ENCODE assay signal across 1 cellular context in the genomic region with DNA sequence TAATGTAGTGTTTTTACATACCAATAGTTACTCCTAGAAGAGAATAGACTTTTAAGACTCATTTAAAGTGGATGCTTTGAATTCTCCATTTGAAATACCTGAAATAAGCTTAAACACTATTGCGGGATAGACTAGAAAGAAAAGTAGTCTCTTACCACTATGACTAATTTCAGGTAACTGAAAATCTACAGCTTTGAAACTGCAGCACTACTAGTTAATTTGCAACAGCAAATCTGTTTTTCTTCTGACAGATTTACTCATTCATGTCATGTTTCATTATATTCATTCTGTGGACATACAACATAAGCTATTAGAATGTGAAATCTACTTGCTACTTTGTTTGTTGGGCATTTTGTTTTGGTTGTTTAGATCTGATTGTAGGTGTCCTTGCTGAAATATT.
TF ChIP-seq lines count a peak whose summit lies in the region.

No MANE protein-coding gene starts in this region.

TF ChIP-seq in HepG2, 621 proteins besides CTCF, POLR2A, EP300 and RAD21 (continued from another document):
- TF ChIP-seq ZFP90 (CRISPR knock-in tag; IDR thresholded peaks at IDR 0.05; ENCODE audit: borderline replicate concordance) (no peak), ZNF207 (IDR thresholded peaks at IDR 0.05; ENCODE audit: borderline replicate concordance) (no peak), CHD4 (IDR thresholded peaks at IDR 0.05; ENCODE audit: borderline replicate concordance, low read length) (no peak), ZBTB10 (CRISPR knock-in tag; IDR thresholded peaks at IDR 0.05; ENCODE audit: borderline replicate concordance) (no peak), PAX8 (CRISPR knock-in tag; IDR thresholded peaks at IDR 0.05; ENCODE audit: borderline replicate concordance) (no peak), KLF11 (CRISPR knock-in tag; IDR thresholded peaks at IDR 0.05) (no peak), GZF1 (CRISPR knock-in tag; IDR thresholded peaks at IDR 0.05) (no peak), NRL (CRISPR knock-in tag; IDR thresholded peaks at IDR 0.05; ENCODE audit: borderline replicate concordance) (no peak), ZNF737 (CRISPR knock-in tag; IDR thresholded peaks at IDR 0.05; ENCODE audit: borderline replicate concordance) (no peak), GTF3A (CRISPR knock-in tag; conservative IDR thresholded peaks at IDR 0.05) (no peak), ATF3 (CRISPR knock-in tag; IDR thresholded peaks at IDR 0.05) (no peak), KDM2A (CRISPR knock-in tag; IDR thresholded peaks at IDR 0.05; ENCODE audit: borderline replicate concordance, low read depth) (no peak), ZNF740 (CRISPR knock-in tag; IDR thresholded peaks at IDR 0.05) (no peak), IRF2 (CRISPR knock-in tag; IDR thresholded peaks at IDR 0.05) (no peak), ARNT (IDR thresholded peaks at IDR 0.05) (no peak)
